Comparison of ENCODE assay signal across 15 cellular contexts in genomic region chr3:52834871-52835501, GRCh38. TPM values are rescaled to one million over a fixed set of nuclear protein-coding genes. Genes with fewer than 3 reads are reported as not detected.
DNase-seq lines count a peak whose midpoint lies in the region; ATAC-seq and TF ChIP-seq lines count a peak whose summit lies in the region.
"Had no signal": no experiment of that assay in that cellular context is flagged by ENCODE, and none has a peak within 500 bp of the region (broad histone marks: within the 10 kb centered on the region; RNA-seq: fewer than 3 reads in every experiment).

MUSTN1 (minus strand) TSS chr3:52835019; CDS start chr3:52834948, 71 bp downstream.

- no peaks in the 10 kb centered on the region for H3K36me3 ChIP-seq in Caco-2 (ENCODE audit: control insufficient read depth, insufficient read depth, low read length)
- H3K36me3 ChIP-seq in hepatocyte (replicated peaks; ENCODE audit: insufficient read depth, low read depth): no peaks in the 10 kb centered on the region
- peaks cover 0 to 4% of the 10 kb centered on the region in 2 donors for H3K36me3 ChIP-seq in gastrocnemius medialis

- H3K4me3 Mint-ChIP-seq in Caco-2 (ENCODE audit: unreplicated experiment) (no peak within 1 kb of the TSS), chondrocyte (ENCODE audit: unreplicated experiment) (peak within 1 kb of the TSS; percentile 67)
- no peak within 1 kb of the TSS for H3K4me3 Mint-ChIP-seq in activated T-cell treated with anti-CD3 and anti-CD28 coated beads, Interleukin-2, amount 50 U/mL, for 72 hours

- H3K4me3 ChIP-seq in Caco-2 (ENCODE audit: low read depth, low read length) (peak within 1 kb of the TSS; percentile 4; the same call in 1 of the 2 replicates), hepatocyte (no peak within 1 kb of the TSS), gastrocnemius medialis (peak within 1 kb of the TSS; percentile 38 to 63 (median 50))
- H3K4me3 ChIP-seq: SK-N-MC had no signal

- peak within 1 kb of the TSS; percentile 56 for H3K4me2 ChIP-seq in hepatocyte

- peaks cover 6% of the 10 kb centered on the region for H3K4me1 Mint-ChIP-seq in Caco-2 (ENCODE audit: low read depth, unreplicated experiment)
- H3K4me1 Mint-ChIP-seq in chondrocyte (ENCODE audit: low read depth): peaks cover 42% of the 10 kb centered on the region
- H3K4me1 Mint-ChIP-seq in activated T-cell treated with anti-CD3 and anti-CD28 coated beads, Interleukin-2, amount 50 U/mL, for 72 hours (ENCODE audit: low read depth): peaks cover 22% of the 10 kb centered on the region

- H2AFZ ChIP-seq in hepatocyte: no peak within 1 kb of the TSS

- H3K27me3 Mint-ChIP-seq in Caco-2 (ENCODE audit: insufficient read depth, unreplicated experiment) (no peaks in the 10 kb centered on the region), chondrocyte (ENCODE audit: low read depth) (no peaks in the 10 kb centered on the region)
- no peaks in the 10 kb centered on the region for H3K27me3 Mint-ChIP-seq in activated T-cell treated with anti-CD3 and anti-CD28 coated beads, Interleukin-2, amount 50 U/mL, for 72 hours (ENCODE audit: low read depth)

- in situ Hi-C loops in gastrocnemius medialis (cut with MboI; ENCODE audit: low sequenced_read_pairs in 4 of 4): no loop called here

- no peaks in the 10 kb centered on the region for H4K20me1 ChIP-seq in hepatocyte (ENCODE audit: insufficient read depth, poor library complexity, severe bottlenecking)

- intact Hi-C loops in Caco-2 (cut with micrococcal nuclease; ENCODE audit: unreplicated experiment) (no loop called here), gastrocnemius medialis (cut with DNase I; ENCODE audit: low total_unique reads) (loop anchor here (5.0 kb wide), 3 partner anchors 62 to 298 kb away; partner anchors contain the start of genes GNL3, PBRM1, STIMATE and UQCC5)

- no peaks in the 10 kb centered on the region for H3K79me2 ChIP-seq in hepatocyte

- H3K27ac Mint-ChIP-seq in Caco-2 (ENCODE audit: unreplicated experiment): peak within 1 kb of the TSS; percentile 32
- H3K27ac Mint-ChIP-seq in chondrocyte (ENCODE audit: unreplicated experiment): peak within 1 kb of the TSS; percentile 71
- no peak within 1 kb of the TSS for H3K27ac Mint-ChIP-seq in activated T-cell treated with anti-CD3 and anti-CD28 coated beads, Interleukin-2, amount 50 U/mL, for 72 hours

- H3K27me3 ChIP-seq in Caco-2 (replicated peaks; ENCODE audit: control insufficient read depth, insufficient read depth, low read length): no peaks in the 10 kb centered on the region
- no peaks in the 10 kb centered on the region for H3K27me3 ChIP-seq in hepatocyte
- H3K27me3 ChIP-seq in gastrocnemius medialis: no peaks in the 10 kb centered on the region

- WGBS in hepatocyte (ENCODE audit: low lambda C conversion rate, missing lambda C conversion rate): 26% methylated on average over 11 of the region's 11 CpGs

- peaks cover 4% of the 10 kb centered on the region for H3K36me3 Mint-ChIP-seq in Caco-2 (ENCODE audit: insufficient read depth, unreplicated experiment)
- H3K36me3 Mint-ChIP-seq in chondrocyte (ENCODE audit: low read depth): peaks cover 2% of the 10 kb centered on the region
- H3K36me3 Mint-ChIP-seq in activated T-cell treated with anti-CD3 and anti-CD28 coated beads, Interleukin-2, amount 50 U/mL, for 72 hours (ENCODE audit: insufficient read depth in 2 of 2): no peaks in the 10 kb centered on the region

- no peak for TF ChIP-seq CTCF in Caco-2 (IDR thresholded peaks at IDR 0.05; ENCODE audit: insufficient read depth in 1 of 2, low read depth in 1 of 2, low read length in 1 of 2, severe bottlenecking in 1 of 2, unreplicated experiment in 1 of 2)
- TF ChIP-seq CTCF in chondrocyte (IDR thresholded peaks at IDR 0.05): no peak
- TF ChIP-seq CTCF in hepatocyte (IDR thresholded peaks at IDR 0.05; ENCODE audit: poor library complexity): no peak
- peak in 1 of 5 experiments; percentile 9 for TF ChIP-seq CTCF in gastrocnemius medialis (IDR thresholded peaks at IDR 0.05 in 4 of 5, conservative IDR thresholded peaks at IDR 0.05 in 1 of 5)

- H3K9me3 Mint-ChIP-seq in Caco-2 (ENCODE audit: unreplicated experiment) (no peaks in the 10 kb centered on the region), chondrocyte (ENCODE audit: low read depth) (no peaks in the 10 kb centered on the region)
- no peaks in the 10 kb centered on the region for H3K9me3 Mint-ChIP-seq in activated T-cell treated with anti-CD3 and anti-CD28 coated beads, Interleukin-2, amount 50 U/mL, for 72 hours

- POLR2A ChIA-PET in Caco-2 (lab: Charles Lee): no interaction called here

- peak; percentile 84 to 95 for TF ChIP-seq POLR2A in gastrocnemius medialis (IDR thresholded peaks at IDR 0.05)

- H3K9me3 ChIP-seq in Caco-2 (no peaks in the 10 kb centered on the region), hepatocyte (ENCODE audit: low read depth) (no peaks in the 10 kb centered on the region), gastrocnemius medialis (no peaks in the 10 kb centered on the region)

- H3K9me2 ChIP-seq in hepatocyte (replicated peaks; ENCODE audit: insufficient read depth): no peaks in the 10 kb centered on the region

- DNase-seq in Caco-2 (peak; percentile 28 to 31), chondrocyte (ENCODE audit: low spot score) (no peak), hepatocyte (ENCODE audit: low spot score) (peak; percentile 40), gastrocnemius medialis (peak; percentile 92 to 97)
- no peak for DNase-seq in activated CD4-positive, alpha-beta T cell treated with anti-CD3 and anti-CD28 coated beads for 4 hours
- DNase-seq in activated T-cell treated with anti-CD3 and anti-CD28 coated beads, Interleukin-2, amount 50 U/mL, for 72 hours: no peak
- DNase-seq: activated CD4-positive, alpha-beta T cell treated with anti-CD3 and anti-CD28 coated beads for 48 hours; activated naive CD4-positive, alpha-beta T cell treated with Interleukin-2 at 50 U/mL for 16 hours; effector memory CD4-positive, alpha-beta T cell; GF-D8; KG1; occipital lobe had no signal

- H3K27ac ChIP-seq in hepatocyte (peak within 1 kb of the TSS; percentile 14), gastrocnemius medialis (peak within 1 kb of the TSS; percentile 96 to 98 (median 97))
- H3K27ac ChIP-seq: SK-N-MC had no signal

- CTCF ChIA-PET in Caco-2 (lab: Charles Lee): no interaction called here

- H3K4me1 ChIP-seq in Caco-2 (peaks cover 9% of the 10 kb centered on the region; the same call in 1 of the 2 replicates), hepatocyte (ENCODE audit: insufficient read depth) (peaks cover 9% of the 10 kb centered on the region), gastrocnemius medialis (peaks cover 85 to 93% of the 10 kb centered on the region in 2 donors)

- peak; percentile 60 to 62 for ATAC-seq in gastrocnemius medialis
- ATAC-seq in GM18502 (IDR thresholded peaks at IDR 0.05; ENCODE audit: poor library complexity, unreplicated experiment): no peak
- no peak for ATAC-seq in HG03045 (IDR thresholded peaks at IDR 0.05; ENCODE audit: unreplicated experiment)
- no peak for ATAC-seq in activated T-cell treated with anti-CD3 and anti-CD28 coated beads, Interleukin-2, amount 50 U/mL, for 72 hours (replicated peaks in 1 of 2)

- BruUV-seq in Caco-2 (replicated peaks; lab: Mats Ljungman, UMichigan): no TSS peak

RNA-seq across cellular contexts. Expression of gene MUSTN1, which starts in this region (rescaled TPM):
- 1.8 TPM in 1 of 2 replicates, not detected in the other for total RNA-seq in Caco-2 (2022)
- 1.4 to 9.2 TPM (median 6.9 TPM) in 3 replicates for total RNA-seq in chondrocyte
- total RNA-seq in hepatocyte: 1.8 and 2.6 TPM in 2 replicates
- polyA plus RNA-seq in hepatocyte: 0.27 TPM in 1 of 2 replicates, not detected in the other
- 1,000 to 10,000 TPM in 1 of 4 donors, 100 to 1,000 TPM in 3; 218 to 2,149 (median 412) TPM for total RNA-seq in gastrocnemius medialis
- total RNA-seq in activated T-cell treated with anti-CD3 and anti-CD28 coated beads, Interleukin-2, amount 50 U/mL, for 72 hours: 1 to 10 TPM; 1.3 TPM
- total RNA-seq: occipital lobe had no signal

Comparison
In these comparisons a context has a peak if more than half of its experiments do, and no peak if none do; other contexts are left out.
1. RNA of gene MUSTN1 (total RNA-seq): 218 to 2,149 TPM in gastrocnemius medialis; 1.4 to 9.2 TPM in chondrocyte, 1.8 to 2.6 TPM in hepatocyte, 1.8 TPM in Caco-2 and 1.3 TPM in activated T-cell treated with anti-CD3 and anti-CD28 coated beads, Interleukin-2, amount 50 U/mL, for 72 hours; every median in the first group is over 10 times any median in the second.
2. DNase-seq: peak in Caco-2 (2 of 2), hepatocyte (single experiment) and gastrocnemius medialis (2 of 2); none in chondrocyte (single experiment), activated CD4-positive, alpha-beta T cell treated with anti-CD3 and anti-CD28 coated beads for 4 hours (0 of 2) and activated T-cell treated with anti-CD3 and anti-CD28 coated beads, Interleukin-2, amount 50 U/mL, for 72 hours (0 of 2).
3. ATAC-seq: peak in gastrocnemius medialis (2 of 2); none in GM18502 (single experiment), HG03045 (single experiment) and activated T-cell treated with anti-CD3 and anti-CD28 coated beads, Interleukin-2, amount 50 U/mL, for 72 hours (0 of 2).